ENCODE assay signal across 18 cellular contexts in genomic region chr15:90539789-90540188, GRCh38. TPM values are rescaled to one million over a fixed set of nuclear protein-coding genes. Genes with fewer than 3 reads are reported as not detected.
DNase-seq lines count a peak whose midpoint lies in the region; ATAC-seq and TF ChIP-seq lines count a peak whose summit lies in the region.
"Had no signal": no experiment of that assay in that cellular context is flagged by ENCODE, and none has a peak within 500 bp of the region (broad histone marks: within the 10 kb centered on the region; RNA-seq: fewer than 3 reads in every experiment).

No MANE protein-coding gene starts in this region.

- no peaks in the 10 kb centered on the region for H3K9me3 ChIP-seq in suprapubic skin
- H3K9me3 ChIP-seq: breast epithelium, MG63, prostate gland had no signal

- 79% methylated on average over 10 of the region's 10 CpGs for WGBS in suprapubic skin

- H3K27ac Mint-ChIP-seq in activated naive CD8-positive, alpha-beta T cell treated with anti-CD3 and anti-CD28 coated beads, Interleukin-2, amount 10 ng/mL, durations not matched to agents 7 days and 5 days, result peak overlapping the region; percentile 96
- H3K27ac Mint-ChIP-seq: activated B cell treated with CpG ODN at 0.5 μM for 24 hours had no signal

- no peaks in the 10 kb centered on the region for H3K27me3 Mint-ChIP-seq in activated naive CD8-positive, alpha-beta T cell treated with anti-CD3 and anti-CD28 coated beads, Interleukin-2, amount 10 ng/mL, durations not matched to agents 7 days and 5 days
- H3K27me3 Mint-ChIP-seq: activated B cell treated with CpG ODN at 0.5 μM for 24 hours had no signal

- H3K4me3 Mint-ChIP-seq in activated naive CD8-positive, alpha-beta T cell treated with anti-CD3 and anti-CD28 coated beads, Interleukin-2, amount 10 ng/mL, durations not matched to agents 7 days and 5 days, result peak overlapping the region; percentile 88
- H3K4me3 Mint-ChIP-seq: activated B cell treated with CpG ODN at 0.5 μM for 24 hours had no signal

- H3K4me1 ChIP-seq in suprapubic skin, result peaks cover 5% of the 10 kb centered on the region
- H3K4me1 ChIP-seq: breast epithelium, prostate gland had no signal

- no peak overlapping the region for H3K27ac ChIP-seq in suprapubic skin
- H3K27ac ChIP-seq: breast epithelium, prostate gland had no signal

- peaks cover 45% of the 10 kb centered on the region for H3K4me1 Mint-ChIP-seq in activated naive CD8-positive, alpha-beta T cell treated with anti-CD3 and anti-CD28 coated beads, Interleukin-2, amount 10 ng/mL, durations not matched to agents 7 days and 5 days

- peak; percentile 74 for DNase-seq in Jurkat, Clone E6-1 (ENCODE audit: low read depth, low spot score)
- DNase-seq in activated CD4-positive, alpha-beta T cell treated with anti-CD3 and anti-CD28 coated beads, Interleukin-2, amount 50 U/mL, for 1 hour, result peak; percentile 41
- no peak for DNase-seq in activated naive CD8-positive, alpha-beta T cell treated with anti-CD3 and anti-CD28 coated beads, Interleukin-2, amount 10 ng/mL, durations not matched to agents 7 days and 5 days
- DNase-seq in stimulated activated CD4-positive, alpha-beta T cell treated with anti-CD3 and anti-CD28 coated beads, Interleukin-15, amount 100 ng/mL, for 24 hours, result peak; percentile 62
- DNase-seq in foreskin melanocyte, result no peak
- DNase-seq in suprapubic skin (ENCODE audit: low spot score in 2 of 2), result no peak
- DNase-seq: activated B cell treated with CpG ODN at 0.5 μM for 24 hours; left colon; MG63; NCI-H2029; NCI-H748 treated with DMSO at 0.1 percent for 48 hours; RPMI8226; stimulated activated CD8-positive, alpha-beta memory T cell treated with anti-CD3 and anti-CD28 coated beads, Interleukin-4, amount 100 ng/mL, for 48 hours; SW 1271 had no signal

- POLR2A ChIA-PET in activated naive CD8-positive, alpha-beta T cell treated with anti-CD3 and anti-CD28 coated beads, Interleukin-2, amount 10 ng/mL, durations not matched to agents 7 days and 5 days (lab: Charles Lee), result interaction anchor here (2.0 to 2.7 kb wide), 2 partner anchors 9 to 22 kb away, joined by 10 to 33 read pairs; partner anchors contain the start of gene CRTC3

- no peaks in the 10 kb centered on the region for H3K27me3 ChIP-seq in suprapubic skin
- H3K27me3 ChIP-seq: breast epithelium, MG63 had no signal

- peak; percentile 76 for ATAC-seq in activated naive CD8-positive, alpha-beta T cell treated with anti-CD3 and anti-CD28 coated beads, Interleukin-2, amount 10 ng/mL, durations not matched to agents 7 days and 5 days (ENCODE audit: low read depth)
- ATAC-seq in HG03520 (IDR thresholded peaks at IDR 0.05; ENCODE audit: unreplicated experiment) (no peak), HG02610 (IDR thresholded peaks at IDR 0.05; ENCODE audit: unreplicated experiment) (no peak)
- ATAC-seq: left colon had no signal

- no peak for TF ChIP-seq EP300 in suprapubic skin (IDR thresholded peaks at IDR 0.05)

- H3K36me3 Mint-ChIP-seq in activated naive CD8-positive, alpha-beta T cell treated with anti-CD3 and anti-CD28 coated beads, Interleukin-2, amount 10 ng/mL, durations not matched to agents 7 days and 5 days, result peaks cover 38% of the 10 kb centered on the region

- no peaks in the 10 kb centered on the region for H3K9me3 Mint-ChIP-seq in activated naive CD8-positive, alpha-beta T cell treated with anti-CD3 and anti-CD28 coated beads, Interleukin-2, amount 10 ng/mL, durations not matched to agents 7 days and 5 days
- H3K9me3 Mint-ChIP-seq: activated B cell treated with CpG ODN at 0.5 μM for 24 hours had no signal

- no peak for TF ChIP-seq POLR2A in suprapubic skin (IDR thresholded peaks at IDR 0.05)

- no peaks in the 10 kb centered on the region for H3K36me3 ChIP-seq in suprapubic skin
- H3K36me3 ChIP-seq: breast epithelium, prostate gland had no signal

- TF ChIP-seq CTCF in suprapubic skin (IDR thresholded peaks at IDR 0.05), result no peak

- H3K4me3 ChIP-seq in Jurkat, Clone E6-1 (ENCODE audit: low read length), result peak overlapping the region; percentile 27
- no peak overlapping the region for H3K4me3 ChIP-seq in suprapubic skin
- H3K4me3 ChIP-seq: breast epithelium, MG63, prostate gland had no signal

RNA-seq across cellular contexts. Expression of gene CRTC3, which starts 10.1 kb away (rescaled TPM):
- 17.8 TPM for polyA plus RNA-seq in Jurkat, Clone E6-1 (2012; ENCODE audit: insufficient read depth, insufficient read length)
- total RNA-seq in activated naive CD8-positive, alpha-beta T cell treated with anti-CD3 and anti-CD28 coated beads, Interleukin-2, amount 10 ng/mL, durations not matched to agents 7 days and 5 days, result 10 to 100 TPM; 70.5 to 74.1 TPM
- 10 to 100 TPM; 23.6 to 50.4 (median 33.4) TPM for total RNA-seq in suprapubic skin

Comparison
In these comparisons a context has a peak if more than half of its experiments do, and no peak if none do; other contexts are left out.
1. DNase-seq: peak in Jurkat, Clone E6-1 (single experiment), activated CD4-positive, alpha-beta T cell treated with anti-CD3 and anti-CD28 coated beads, Interleukin-2, amount 50 U/mL, for 1 hour (single experiment) and stimulated activated CD4-positive, alpha-beta T cell treated with anti-CD3 and anti-CD28 coated beads, Interleukin-15, amount 100 ng/mL, for 24 hours (single experiment); none in activated naive CD8-positive, alpha-beta T cell treated with anti-CD3 and anti-CD28 coated beads, Interleukin-2, amount 10 ng/mL, durations not matched to agents 7 days and 5 days (single experiment), foreskin melanocyte (single experiment) and suprapubic skin (0 of 2).